In the genomic region with DNA sequence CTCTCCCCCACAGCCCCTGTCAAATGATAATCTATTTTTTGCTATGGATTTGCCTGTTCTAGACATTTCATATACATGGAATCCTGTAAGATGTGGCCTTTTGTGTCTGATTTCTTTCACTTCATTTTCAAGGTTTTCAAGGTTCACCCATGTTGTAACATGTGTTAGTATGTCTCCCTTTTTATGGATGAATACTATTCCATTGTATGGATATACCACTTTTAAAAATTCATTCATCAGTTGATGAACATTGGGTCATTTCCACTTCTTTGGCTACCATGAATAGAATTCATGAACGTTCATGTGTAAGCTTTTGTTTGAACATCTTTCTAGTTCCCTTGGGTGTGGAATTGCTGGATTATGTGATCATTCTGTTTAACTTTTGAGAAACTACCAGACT, we compare ENCODE assay signal across 21 cellular contexts.
"Had no signal": no experiment of that assay in that cellular context is flagged by ENCODE, and none has a peak within 500 bp of the region (broad histone marks: within the 10 kb centered on the region; RNA-seq: fewer than 3 reads in every experiment).

No MANE protein-coding gene starts in this region.

- H3K27ac ChIP-seq: heart right ventricle, neural progenitor cell, thoracic aorta had no signal

- H3K4me3 ChIP-seq: heart right ventricle, neural progenitor cell, thoracic aorta, vagina had no signal

- H3K36me3 ChIP-seq: heart right ventricle, neural progenitor cell, thoracic aorta, vagina had no signal

- H3K4me3 Mint-ChIP-seq: activated naive CD8-positive, alpha-beta T cell treated with anti-CD3 and anti-CD28 coated beads for 36 hours; naive thymus-derived CD8-positive, alpha-beta T cell; neural progenitor cell; stimulated activated naive B cell treated with anti-CD40 and anti-IgM and Interleukin-4, amounts not matched to agents 10 μg/mL and 1 μg/mL and 100 μg/mL, for 72 hours; T-helper 1 cell treated with Interleukin-12 subunit alpha and Interleukin-12 subunit beta and Interleukin-4 antibody, amounts not matched to agents 30 μg/mL and 1 μg/mL, for 36 hours; type B pancreatic cell; WTC11 had no signal

- H3K36me3 Mint-ChIP-seq: activated naive CD8-positive, alpha-beta T cell treated with anti-CD3 and anti-CD28 coated beads for 36 hours; naive thymus-derived CD8-positive, alpha-beta T cell; type B pancreatic cell had no signal

- H3K4me2 ChIP-seq: neural progenitor cell had no signal

- H3K27ac Mint-ChIP-seq: activated naive CD8-positive, alpha-beta T cell treated with anti-CD3 and anti-CD28 coated beads for 36 hours; naive thymus-derived CD8-positive, alpha-beta T cell; neural progenitor cell; stimulated activated naive B cell treated with anti-CD40 and anti-IgM and Interleukin-4, amounts not matched to agents 10 μg/mL and 1 μg/mL and 100 μg/mL, for 72 hours; T-helper 1 cell treated with Interleukin-12 subunit alpha and Interleukin-12 subunit beta and Interleukin-4 antibody, amounts not matched to agents 30 μg/mL and 1 μg/mL, for 36 hours; type B pancreatic cell; WTC11 had no signal

- H3K9me3 ChIP-seq: thoracic aorta, vagina had no signal

- DNase-seq: activated CD4-positive, alpha-beta T cell treated with anti-CD3 and anti-CD28 coated beads for 4 hours; activated CD4-positive, alpha-beta T cell treated with anti-CD3 and anti-CD28 coated beads, Interleukin-2, amount 50 U/mL, for 48 hours; activated naive CD4-positive, alpha-beta T cell treated with Interleukin-2 at 50 U/mL for 16 hours; activated naive CD8-positive, alpha-beta T cell treated with anti-CD3 and anti-CD28 coated beads for 36 hours; activated T-cell treated with anti-CD3 and anti-CD28 coated beads, Interleukin-2, amount 50 U/mL, for 48 hours; effector CD8-positive, alpha-beta T cell; heart right ventricle; left colon; mesendoderm; naive thymus-derived CD8-positive, alpha-beta T cell; stimulated activated CD4-positive, alpha-beta T cell treated with anti-CD3 and anti-CD28 coated beads, Interleukin-2, amount 100 ng/mL, for 48 hours; stimulated activated CD8-positive, alpha-beta memory T cell treated with anti-CD3 and anti-CD28 coated beads, Interleukin-4, amount 100 ng/mL, for 48 hours; stimulated activated naive B cell treated with anti-CD40 and anti-IgM and Interleukin-4, amounts not matched to agents 10 μg/mL and 1 μg/mL and 100 μg/mL, for 72 hours; T1000 had no signal

- H3K9me3 Mint-ChIP-seq: naive thymus-derived CD8-positive, alpha-beta T cell had no signal

- H3K27me3 ChIP-seq: heart right ventricle, neural progenitor cell, vagina had no signal

- H3K4me1 Mint-ChIP-seq: activated naive CD8-positive, alpha-beta T cell treated with anti-CD3 and anti-CD28 coated beads for 36 hours had no signal

- ATAC-seq: esophagus mucosa; heart right ventricle; left colon; naive thymus-derived CD8-positive, alpha-beta T cell; stimulated activated naive B cell treated with anti-CD40 and anti-IgM and Interleukin-4, amounts not matched to agents 10 μg/mL and 1 μg/mL and 100 μg/mL, for 72 hours; WTC11 had no signal

- H3K9ac ChIP-seq: neural progenitor cell had no signal
